In genomic region chr11:64607381-64608259, GRCh38 we compare ENCODE assay signal across 14 cellular contexts. TPM values are rescaled to one million over a fixed set of nuclear protein-coding genes. Genes with fewer than 3 reads are reported as not detected.
DNase-seq lines count a peak whose midpoint lies in the region; ATAC-seq and TF ChIP-seq lines count a peak whose summit lies in the region.
"Had no signal": no experiment of that assay in that cellular context is flagged by ENCODE, and none has a peak within 500 bp of the region (broad histone marks: within the 10 kb centered on the region; RNA-seq: fewer than 3 reads in every experiment).

No MANE protein-coding gene starts in this region.

- H3K4me1 Mint-ChIP-seq in activated CD8-positive, alpha-beta T cell treated with anti-CD3 and anti-CD28 coated beads, Interleukin-2, amount 10 ng/mL, durations not matched to agents 7 days and 5 days (ENCODE audit: low read depth): peaks cover 39% of the 10 kb centered on the region

- TF ChIP-seq CTCF in heart right ventricle (IDR thresholded peaks at IDR 0.05) (no peak), prostate gland (IDR thresholded peaks at IDR 0.05) (no peak)

- no peaks in the 10 kb centered on the region for H3K36me3 ChIP-seq in heart right ventricle
- H3K36me3 ChIP-seq in prostate gland: no peaks in the 10 kb centered on the region
- H3K36me3 ChIP-seq: right lobe of liver had no signal

- no peak overlapping the region for H3K27ac Mint-ChIP-seq in activated CD8-positive, alpha-beta T cell treated with anti-CD3 and anti-CD28 coated beads, Interleukin-2, amount 10 ng/mL, durations not matched to agents 7 days and 5 days
- H3K27ac Mint-ChIP-seq: activated naive CD4-positive, alpha-beta T cell treated with anti-CD3 and anti-CD28 coated beads for 36 hours; CD4-positive, CD25-positive, alpha-beta regulatory T cell had no signal

- H3K36me3 Mint-ChIP-seq in activated CD8-positive, alpha-beta T cell treated with anti-CD3 and anti-CD28 coated beads, Interleukin-2, amount 10 ng/mL, durations not matched to agents 7 days and 5 days (ENCODE audit: low read depth): no peaks in the 10 kb centered on the region
- H3K36me3 Mint-ChIP-seq: CD4-positive, CD25-positive, alpha-beta regulatory T cell had no signal

- CTCF ChIA-PET in activated CD8-positive, alpha-beta T cell treated with anti-CD3 and anti-CD28 coated beads, Interleukin-2, amount 10 ng/mL, durations not matched to agents 7 days and 5 days (lab: Charles Lee): no interaction called here

- H3K27me3 Mint-ChIP-seq in activated CD8-positive, alpha-beta T cell treated with anti-CD3 and anti-CD28 coated beads, Interleukin-2, amount 10 ng/mL, durations not matched to agents 7 days and 5 days (ENCODE audit: low read depth): no peaks in the 10 kb centered on the region

- peaks cover 0 to 15% (median 9%) of the 10 kb centered on the region in 9 donors for H3K4me1 ChIP-seq in heart right ventricle
- no peaks in the 10 kb centered on the region for H3K4me1 ChIP-seq in prostate gland (replicated peaks)
- H3K4me1 ChIP-seq: right lobe of liver had no signal

- H3K4me3 ChIP-seq in heart right ventricle (peak overlapping the region in 8 of 10 donors; percentile 2 to 41 (median 28)), prostate gland (peak overlapping the region; percentile 10 to 14)
- H3K4me3 ChIP-seq: right lobe of liver had no signal

- DNase-seq in Ammon's horn (ENCODE audit: low spot score): peak; percentile 35
- peak; percentile 55 for DNase-seq in astrocyte of the hippocampus (ENCODE audit: low read depth, low spot score)
- DNase-seq in heart right ventricle: peak in 1 of 2 donors; percentile 28
- no peak for DNase-seq in prostate gland (ENCODE audit: low spot score)
- no peak for DNase-seq in NCI-H2171 (lab: John Stamatoyannopoulos, UW)
- no peak for DNase-seq in activated CD8-positive, alpha-beta T cell treated with anti-CD3 and anti-CD28 coated beads, Interleukin-2, amount 10 ng/mL, durations not matched to agents 7 days and 5 days
- DNase-seq: activated naive CD4-positive, alpha-beta T cell treated with anti-CD3 and anti-CD28 coated beads for 36 hours; CD4-positive, CD25-positive, alpha-beta regulatory T cell; NCI-H187; right lobe of liver had no signal

- ATAC-seq in heart right ventricle (peak in 7 of 8 donors; percentile 54 to 78 (median 66)), GM18870 (IDR thresholded peaks at IDR 0.05; ENCODE audit: unreplicated experiment) (no peak), GM19452 (IDR thresholded peaks at IDR 0.05; ENCODE audit: unreplicated experiment) (no peak)
- ATAC-seq in activated CD8-positive, alpha-beta T cell treated with anti-CD3 and anti-CD28 coated beads, Interleukin-2, amount 10 ng/mL, durations not matched to agents 7 days and 5 days: no peak
- ATAC-seq: activated CD4-positive, CD25-positive, alpha-beta regulatory T cell treated with anti-CD3 and anti-CD28 coated beads, Interleukin-2, amount 50 U/mL, for 24 hours had no signal

- H3K9me3 ChIP-seq in heart right ventricle (no peaks in the 10 kb centered on the region), prostate gland (no peaks in the 10 kb centered on the region)
- H3K9me3 ChIP-seq: right lobe of liver had no signal

- 52 to 53% methylated on average over 62 to 74 of the region's 74 CpGs for WGBS in heart right ventricle, 2 donors
- 42% methylated on average over 25 of the region's 74 CpGs for WGBS in prostate gland

- TF ChIP-seq POLR2A in prostate gland (IDR thresholded peaks at IDR 0.05): no peak

- POLR2A ChIA-PET in activated CD8-positive, alpha-beta T cell treated with anti-CD3 and anti-CD28 coated beads, Interleukin-2, amount 10 ng/mL, durations not matched to agents 7 days and 5 days (lab: Charles Lee): no interaction called here

- no peak overlapping the region for H3K27ac ChIP-seq in heart right ventricle
- H3K27ac ChIP-seq in prostate gland: no peak overlapping the region
- H3K27ac ChIP-seq: right lobe of liver had no signal

- H3K4me3 Mint-ChIP-seq in activated CD8-positive, alpha-beta T cell treated with anti-CD3 and anti-CD28 coated beads, Interleukin-2, amount 10 ng/mL, durations not matched to agents 7 days and 5 days: no peak overlapping the region
- H3K4me3 Mint-ChIP-seq: activated naive CD4-positive, alpha-beta T cell treated with anti-CD3 and anti-CD28 coated beads for 36 hours had no signal

- intact Hi-C loops in heart right ventricle (cut with DNase I): no loop called here
- intact Hi-C loops in prostate gland (cut with DNase I): no loop called here

- H3K27me3 ChIP-seq in heart right ventricle (peaks cover 0 to 41% (median 14%) of the 10 kb centered on the region in 7 donors), prostate gland (replicated peaks; ENCODE audit: insufficient read depth) (no peaks in the 10 kb centered on the region)
- H3K27me3 ChIP-seq: right lobe of liver had no signal

- H3K9me3 Mint-ChIP-seq in activated CD8-positive, alpha-beta T cell treated with anti-CD3 and anti-CD28 coated beads, Interleukin-2, amount 10 ng/mL, durations not matched to agents 7 days and 5 days (ENCODE audit: insufficient read depth): no peaks in the 10 kb centered on the region
- H3K9me3 Mint-ChIP-seq: activated naive CD4-positive, alpha-beta T cell treated with anti-CD3 and anti-CD28 coated beads for 36 hours; CD4-positive, CD25-positive, alpha-beta regulatory T cell had no signal

RNA-seq across cellular contexts. Expression of gene SLC22A12, which starts 16.6 kb away (rescaled TPM):
- not detected for total RNA-seq in heart right ventricle
- polyA plus RNA-seq in heart right ventricle: not detected
- not detected for total RNA-seq in prostate gland
- not detected for total RNA-seq in activated CD8-positive, alpha-beta T cell treated with anti-CD3 and anti-CD28 coated beads, Interleukin-2, amount 10 ng/mL, durations not matched to agents 7 days and 5 days
- total RNA-seq: activated naive CD4-positive, alpha-beta T cell treated with anti-CD3 and anti-CD28 coated beads for 36 hours; CD4-positive, CD25-positive, alpha-beta regulatory T cell; HT1080 had no signal
- polyA plus RNA-seq: CD4-positive, CD25-positive, alpha-beta regulatory T cell had no signal

RNA-seq across cellular contexts. Expression of gene SLC22A11, which starts 51.9 kb away (rescaled TPM):
- total RNA-seq in heart right ventricle: not detected
- polyA plus RNA-seq in heart right ventricle: not detected
- total RNA-seq in prostate gland: not detected
- total RNA-seq in activated CD8-positive, alpha-beta T cell treated with anti-CD3 and anti-CD28 coated beads, Interleukin-2, amount 10 ng/mL, durations not matched to agents 7 days and 5 days: not detected
- total RNA-seq: CD4-positive, CD25-positive, alpha-beta regulatory T cell; HT1080 had no signal
- polyA plus RNA-seq: CD4-positive, CD25-positive, alpha-beta regulatory T cell had no signal

Comparison
In these comparisons a context has a peak if more than half of its experiments do, and no peak if none do; other contexts are left out.
1. DNase-seq: peak in Ammon's horn (single experiment) and astrocyte of the hippocampus (single experiment); none in prostate gland (single experiment), NCI-H2171 (single experiment) and activated CD8-positive, alpha-beta T cell treated with anti-CD3 and anti-CD28 coated beads, Interleukin-2, amount 10 ng/mL, durations not matched to agents 7 days and 5 days (single experiment).
2. ATAC-seq: peak in heart right ventricle (7 of 8); none in GM18870 (single experiment), activated CD8-positive, alpha-beta T cell treated with anti-CD3 and anti-CD28 coated beads, Interleukin-2, amount 10 ng/mL, durations not matched to agents 7 days and 5 days (single experiment) and GM19452 (single experiment).